In genomic region chr7:8064828-8065227, GRCh38 we compare ENCODE assay signal across 1 cellular context.
TF ChIP-seq lines count a peak whose summit lies in the region.

No MANE protein-coding gene starts in this region.

TF ChIP-seq in IMR-90, 13 proteins besides CTCF, POLR2A, EP300 and RAD21:
- TF ChIP-seq BHLHE40 (IDR thresholded peaks at IDR 0.05; ENCODE audit: low read depth, low read length) = no peak
- no peak for TF ChIP-seq USF2 (IDR thresholded peaks at IDR 0.05; ENCODE audit: low read depth, low read length)
- no peak for TF ChIP-seq RCOR1 (IDR thresholded peaks at IDR 0.05; ENCODE audit: insufficient replicate concordance, low read length)
